12 cellular contexts compared by ENCODE assay signal in the genomic region with DNA sequence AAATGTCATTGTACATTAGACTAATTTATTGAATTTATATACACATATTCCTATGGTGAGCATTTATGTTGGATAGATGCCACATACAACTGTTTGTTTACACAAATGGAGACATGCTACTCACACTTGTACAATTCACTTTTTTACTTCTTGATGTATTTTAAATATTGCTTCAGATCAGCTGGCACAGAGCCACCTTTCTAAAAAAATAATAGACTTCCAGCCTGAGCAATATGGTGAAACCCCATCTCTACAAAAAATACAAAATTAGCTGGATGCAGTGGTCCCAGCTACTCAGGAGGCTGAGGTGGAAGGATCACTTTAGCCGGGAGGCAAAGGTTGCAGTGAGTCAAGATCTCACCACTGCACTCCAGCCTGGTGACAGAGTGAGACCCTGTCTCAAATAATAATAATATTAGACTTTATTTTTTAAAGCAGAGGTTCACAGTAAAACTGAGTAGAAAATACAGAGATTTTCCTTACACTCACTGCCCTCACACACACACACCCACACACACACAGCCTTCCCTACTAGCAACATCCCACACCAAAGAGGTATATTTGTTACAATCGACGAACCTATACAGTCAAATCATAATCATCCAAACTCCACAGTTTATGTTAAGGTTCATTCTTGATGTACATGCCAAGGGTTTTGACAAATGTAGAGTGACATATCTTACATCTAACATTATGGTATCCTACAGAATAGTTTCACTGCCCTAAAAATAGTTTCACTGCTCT. TPM values are rescaled to one million over a fixed set of nuclear protein-coding genes. Genes with fewer than 3 reads are reported as not detected.
A peak's percentile ranks its signal among the peaks of the same experiment; 100 is the strongest.
DNase-seq lines count a peak whose midpoint lies in the region; ATAC-seq and TF ChIP-seq lines count a peak whose summit lies in the region.
"Had no signal": no experiment of that assay in that cellular context is flagged by ENCODE, and none has a peak within 500 bp of the region (broad histone marks: within the 10 kb centered on the region; RNA-seq: fewer than 3 reads in every experiment).

No MANE protein-coding gene starts in this region.

- H3K4me1 ChIP-seq in left ventricle myocardium inferior: peaks cover 48% of the 10 kb centered on the region
- peaks cover 0 to 37% of the 10 kb centered on the region in 2 donors for H3K4me1 ChIP-seq in right atrium auricular region
- H3K4me1 ChIP-seq in fibroblast of lung (ENCODE audit: control insufficient read depth, extremely low read depth, insufficient read depth, low read length): peaks cover 5% of the 10 kb centered on the region
- peaks cover 42 to 57% (median 48%) of the 10 kb centered on the region in 4 donors for H3K4me1 ChIP-seq in upper lobe of left lung

- H3K36me3 ChIP-seq in left ventricle myocardium inferior: no peaks in the 10 kb centered on the region
- no peaks in the 10 kb centered on the region for H3K36me3 ChIP-seq in right atrium auricular region
- no peaks in the 10 kb centered on the region for H3K36me3 ChIP-seq in fibroblast of lung (ENCODE audit: control insufficient read depth, insufficient read depth, low read length)
- H3K36me3 ChIP-seq in upper lobe of left lung: no peaks in the 10 kb centered on the region
- H3K36me3 ChIP-seq: pancreas had no signal

- 82 to 83% methylated on average over 3 of the region's 3 CpGs for WGBS in upper lobe of left lung, 2 donors

- H3K27me3 ChIP-seq in left ventricle myocardium inferior (ENCODE audit: low read depth) (no peaks in the 10 kb centered on the region), right atrium auricular region (no peaks in the 10 kb centered on the region), fibroblast of lung (ENCODE audit: control insufficient read depth, insufficient read depth, low read length) (no peaks in the 10 kb centered on the region), upper lobe of left lung (no peaks in the 10 kb centered on the region)
- H3K27me3 ChIP-seq: pancreas had no signal

- no peak overlapping the region for H3K9ac ChIP-seq in fibroblast of lung (ENCODE audit: insufficient read depth, low read length)

- H3K4me1 Mint-ChIP-seq in T-helper 17 cell: peaks cover 39% of the 10 kb centered on the region

- no peaks in the 10 kb centered on the region for H3K36me3 Mint-ChIP-seq in T-helper 17 cell (ENCODE audit: low read depth)

- no peak for TF ChIP-seq EP300 in upper lobe of left lung (IDR thresholded peaks at IDR 0.05)

- no peaks in the 10 kb centered on the region for H3K27me3 Mint-ChIP-seq in T-helper 17 cell

- intact Hi-C loops in left ventricle myocardium inferior (cut with micrococcal nuclease): no loop called here

- peak overlapping the region; percentile 37 for H3K4me3 ChIP-seq in left ventricle myocardium inferior
- peak overlapping the region in 1 of 2 donors; percentile 14 for H3K4me3 ChIP-seq in right atrium auricular region
- H3K4me3 ChIP-seq in fibroblast of lung (replicated peaks in 1 of 4; ENCODE audit: control extremely low read depth in 1 of 4, insufficient read depth in 1 of 4, low read depth in 3 of 4, low read length in 4 of 4): peak overlapping the region in 3 of 4 experiments; percentile 0 to 54 (median 14)
- H3K4me3 ChIP-seq in upper lobe of left lung: peak overlapping the region in 2 of 4 donors; percentile 40 to 42
- H3K4me3 ChIP-seq: pancreas had no signal

- ATAC-seq in T-helper 17 cell: no peak
- ATAC-seq in upper lobe of left lung (ENCODE audit: low FRiP score in 2 of 2): no peak
- ATAC-seq in GM21360 (IDR thresholded peaks at IDR 0.05; ENCODE audit: unreplicated experiment): no peak
- no peak for ATAC-seq in HG03280 (IDR thresholded peaks at IDR 0.05; ENCODE audit: unreplicated experiment)
- no peak for ATAC-seq in HG03039 (IDR thresholded peaks at IDR 0.05; ENCODE audit: unreplicated experiment)

- H3K4me2 ChIP-seq in fibroblast of lung (ENCODE audit: extremely low read depth, insufficient read depth, low read length): peak overlapping the region; percentile 75

- H3K9me3 ChIP-seq in left ventricle myocardium inferior (replicated peaks) (no peaks in the 10 kb centered on the region), right atrium auricular region (no peaks in the 10 kb centered on the region), T-helper 17 cell (ENCODE audit: control insufficient read depth, low read length, poor library complexity, severe bottlenecking) (no peaks in the 10 kb centered on the region), fibroblast of lung (ENCODE audit: control insufficient read depth, insufficient read depth, low read depth, low read length) (no peaks in the 10 kb centered on the region), upper lobe of left lung (no peaks in the 10 kb centered on the region)
- H3K9me3 ChIP-seq: pancreas had no signal

- H2AFZ ChIP-seq in fibroblast of lung (ENCODE audit: low read length): no peak overlapping the region

- H3K27ac ChIP-seq in left ventricle myocardium inferior (replicated peaks): no peak overlapping the region
- H3K27ac ChIP-seq in right atrium auricular region: no peak overlapping the region
- no peak overlapping the region for H3K27ac ChIP-seq in fibroblast of lung (ENCODE audit: insufficient read depth, low read length)
- H3K27ac ChIP-seq in upper lobe of left lung: peak overlapping the region; percentile 74 to 84 (median 80)
- H3K27ac ChIP-seq: pancreas had no signal

- no peaks in the 10 kb centered on the region for H4K20me1 ChIP-seq in fibroblast of lung (ENCODE audit: control insufficient read depth, extremely low read depth, insufficient read depth, low read length)

- H3K27ac Mint-ChIP-seq in T-helper 17 cell: peak overlapping the region; percentile 98

- peak overlapping the region; percentile 96 for H3K4me3 Mint-ChIP-seq in T-helper 17 cell

- no peak for TF ChIP-seq POLR2A in upper lobe of left lung (IDR thresholded peaks at IDR 0.05)

- no peaks in the 10 kb centered on the region for H3K79me2 ChIP-seq in fibroblast of lung (ENCODE audit: control insufficient read depth, insufficient read depth, low read length)

- TF ChIP-seq CTCF in left ventricle myocardium inferior (IDR thresholded peaks at IDR 0.05; ENCODE audit: borderline replicate concordance): no peak
- no peak for TF ChIP-seq CTCF in right atrium auricular region (IDR thresholded peaks at IDR 0.05)
- no peak for TF ChIP-seq CTCF in fibroblast of lung (conservative IDR thresholded peaks at IDR 0.05 in 1 of 2, IDR thresholded peaks at IDR 0.05 in 1 of 2; ENCODE audit: low read depth in 1 of 2, low read length in 2 of 2)
- no peak for TF ChIP-seq CTCF in upper lobe of left lung (IDR thresholded peaks at IDR 0.05)

- no peak for DNase-seq in left ventricle myocardium inferior
- no peak for DNase-seq in right atrium auricular region (ENCODE audit: low spot score)
- no peak for DNase-seq in T-helper 17 cell
- peak in 1 of 2 donors; percentile 72 for DNase-seq in fibroblast of lung (ENCODE audit: low read depth in 2 of 2)
- no peak for DNase-seq in upper lobe of left lung
- DNase-seq: anterior cingulate cortex; islet precursor cell; NK-92 treated with Interleukin-12 subunit alpha and Interleukin-12 subunit beta, amount 100 ng/mL, for 24 hours; pancreas had no signal

RNA-seq across cellular contexts. Expression of gene ADRB2, which starts 16.5 kb away (rescaled TPM):
- total RNA-seq in left ventricle myocardium inferior: 5.1 TPM
- 1 to 10 TPM; 7.3 to 7.7 TPM for total RNA-seq in right atrium auricular region
- total RNA-seq in T-helper 17 cell: 1 to 10 TPM; 2.9 to 5.7 TPM
- 1.0 and 4.5 TPM in 2 replicates for total RNA-seq in fibroblast of lung
- polyA plus RNA-seq in fibroblast of lung: 0.60 and 2.9 TPM in 2 replicates
- polyA plus RNA-seq in fibroblast of lung (2012): 0.23 and 1.8 TPM in 2 replicates
- polyA minus RNA-seq in fibroblast of lung (ENCODE audit: low replicate concordance): 5.0 TPM in 1 of 2 replicates, not detected in the other
- total RNA-seq in upper lobe of left lung: 10 to 100 TPM; 22.4 to 77.4 (median 34.2) TPM

Comparison
In these comparisons a context has a peak if more than half of its experiments do, and no peak if none do; other contexts are left out.
1. H3K27ac ChIP-seq: peak in upper lobe of left lung (4 of 4); none in left ventricle myocardium inferior (single experiment), right atrium auricular region (0 of 2) and fibroblast of lung (single experiment).